Comparison of ENCODE assay signal across 1 cellular context in the genomic region with DNA sequence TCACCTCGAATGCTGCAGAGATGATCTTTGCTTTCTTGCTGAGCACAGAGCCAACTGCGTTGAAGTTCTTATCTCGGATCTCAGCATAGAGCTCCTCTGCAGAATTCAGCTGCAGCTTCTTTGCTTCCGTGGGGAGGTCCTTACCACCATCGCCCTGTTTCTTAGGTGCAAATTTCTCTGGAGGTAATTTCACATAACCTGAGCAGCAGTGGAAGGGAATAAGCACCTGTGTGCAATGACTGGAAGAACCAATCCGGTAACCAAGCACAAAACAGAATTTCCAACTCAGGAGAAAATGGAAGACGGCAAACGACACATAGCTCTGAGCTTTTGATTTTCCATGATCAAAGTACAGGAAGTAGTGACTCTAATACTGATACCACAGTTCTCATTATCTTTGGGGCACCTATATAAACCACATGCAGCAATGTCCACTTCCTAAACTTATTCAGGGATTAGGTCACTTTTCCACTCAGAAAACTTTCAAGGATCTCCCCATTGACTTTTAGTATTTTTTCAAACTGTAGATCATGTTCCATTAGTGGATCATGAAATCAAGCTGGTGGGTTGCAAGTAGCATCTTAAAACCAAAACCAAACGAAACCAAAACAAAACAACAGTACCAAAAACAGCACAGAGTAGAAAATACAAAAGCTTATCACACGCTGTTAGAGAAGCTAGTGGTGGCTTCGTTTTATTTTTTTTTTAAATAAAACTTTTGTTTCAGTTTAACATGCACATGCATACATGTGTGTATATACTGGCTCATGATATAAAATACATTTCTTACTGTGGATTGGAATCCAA.
TF ChIP-seq lines count a peak whose summit lies in the region.

No MANE protein-coding gene starts in this region.

TF ChIP-seq in GM12878, 131 proteins besides CTCF, POLR2A, EP300 and RAD21:
- TF ChIP-seq ZNF274 (IDR thresholded peaks at IDR 0.05; ENCODE audit: insufficient read depth, insufficient read length) = no peak
- TF ChIP-seq RUNX3 (IDR thresholded peaks at IDR 0.05; ENCODE audit: low read length) = peak; percentile 80
- TF ChIP-seq BHLHE40 (IDR thresholded peaks at IDR 0.05; ENCODE audit: borderline replicate concordance in 1 of 2, low read depth in 2 of 2, low read length in 1 of 2) = 0 out of 4 replicates have a peak, but pooled peaks of 1 of the 2 experiments have one; percentile 6
- peak; percentile 37; the same call in 1 of the 2 replicates for TF ChIP-seq MTA2 (IDR thresholded peaks at IDR 0.05; ENCODE audit: low read depth)
- TF ChIP-seq TCF7 (IDR thresholded peaks at IDR 0.05; ENCODE audit: borderline replicate concordance) = peak; percentile 73; the same call in 1 of the 2 replicates
- no peak for TF ChIP-seq SRF (IDR thresholded peaks at IDR 0.05; ENCODE audit: low read depth in 2 of 2, low read length in 2 of 2)
- peak; percentile 25 to 44; a peak in 3 of 4 replicates for TF ChIP-seq IKZF2 (IDR thresholded peaks at IDR 0.05)
- 0 out of 2 replicates have a peak, but pooled peaks have one; percentile 27 for TF ChIP-seq IKZF1 (conservative IDR thresholded peaks at IDR 0.05)
- TF ChIP-seq FOS (IDR thresholded peaks at IDR 0.05; ENCODE audit: borderline replicate concordance, extremely low read depth, insufficient read length) = no peak
- no peak for TF ChIP-seq MXI1 (IDR thresholded peaks at IDR 0.05; ENCODE audit: low read depth, low read length)
- no peak for TF ChIP-seq FOXK2 (IDR thresholded peaks at IDR 0.05)
